In the genomic region with DNA sequence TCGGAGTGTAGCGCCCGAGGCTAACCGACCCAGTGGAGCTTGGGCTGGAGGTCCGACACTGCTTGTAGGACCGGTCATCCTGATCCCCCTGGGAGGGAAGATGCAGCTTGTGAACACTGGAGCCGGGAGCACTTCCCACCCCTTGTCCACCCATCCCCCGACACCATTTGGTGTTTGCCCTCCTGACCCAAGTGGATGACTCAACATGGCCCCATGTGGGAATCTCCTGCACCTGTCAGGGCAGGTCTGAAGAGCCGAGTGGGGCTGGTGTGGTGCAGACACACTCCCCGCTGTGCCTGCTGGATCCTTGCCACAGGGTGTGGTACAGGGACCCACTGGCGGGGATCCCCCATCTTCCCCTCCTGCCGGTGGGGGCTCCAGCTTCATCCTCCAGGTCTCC, we compare ENCODE assay signal across 1 cellular context.
TF ChIP-seq lines count a peak whose summit lies in the region.

No MANE protein-coding gene starts in this region.

TF ChIP-seq in IMR-90, 13 proteins besides CTCF, POLR2A, EP300 and RAD21 (continued from another document):
- TF ChIP-seq NFE2L2 (IDR thresholded peaks at IDR 0.05; ENCODE audit: low read depth, low read length) (no peak), ELK1 (IDR thresholded peaks at IDR 0.05; ENCODE audit: borderline replicate concordance, low read depth, low read length) (no peak), RFX5 (IDR thresholded peaks at IDR 0.05; ENCODE audit: low read depth, low read length) (no peak), MXI1 (IDR thresholded peaks at IDR 0.05; ENCODE audit: borderline replicate concordance, low read depth, low read length) (no peak), MAZ (IDR thresholded peaks at IDR 0.05; ENCODE audit: borderline replicate concordance, low read depth, low read length) (no peak), SMC3 (IDR thresholded peaks at IDR 0.05; ENCODE audit: low read depth, low read length) (no peak)
- TF ChIP-seq, protein P1, sequence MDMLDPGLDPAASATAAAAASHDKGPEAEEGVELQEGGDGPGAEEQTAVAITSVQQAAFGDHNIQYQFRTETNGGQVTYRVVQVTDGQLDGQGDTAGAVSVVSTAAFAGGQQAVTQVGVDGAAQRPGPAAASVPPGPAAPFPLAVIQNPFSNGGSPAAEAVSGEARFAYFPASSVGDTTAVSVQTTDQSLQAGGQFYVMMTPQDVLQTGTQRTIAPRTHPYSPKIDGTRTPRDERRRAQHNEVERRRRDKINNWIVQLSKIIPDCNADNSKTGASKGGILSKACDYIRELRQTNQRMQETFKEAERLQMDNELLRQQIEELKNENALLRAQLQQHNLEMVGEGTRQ (IDR thresholded peaks at IDR 0.05; ENCODE audit: low read depth, low read length): no peak
